In genomic region chr3:25664810-25665645, GRCh38 we compare ENCODE assay signal across 8 cellular contexts.
A peak's percentile ranks its signal among the peaks of the same experiment; 100 is the strongest.
DNase-seq lines count a peak whose midpoint lies in the region; ATAC-seq lines count a peak whose summit lies in the region.

A gene with protein sequence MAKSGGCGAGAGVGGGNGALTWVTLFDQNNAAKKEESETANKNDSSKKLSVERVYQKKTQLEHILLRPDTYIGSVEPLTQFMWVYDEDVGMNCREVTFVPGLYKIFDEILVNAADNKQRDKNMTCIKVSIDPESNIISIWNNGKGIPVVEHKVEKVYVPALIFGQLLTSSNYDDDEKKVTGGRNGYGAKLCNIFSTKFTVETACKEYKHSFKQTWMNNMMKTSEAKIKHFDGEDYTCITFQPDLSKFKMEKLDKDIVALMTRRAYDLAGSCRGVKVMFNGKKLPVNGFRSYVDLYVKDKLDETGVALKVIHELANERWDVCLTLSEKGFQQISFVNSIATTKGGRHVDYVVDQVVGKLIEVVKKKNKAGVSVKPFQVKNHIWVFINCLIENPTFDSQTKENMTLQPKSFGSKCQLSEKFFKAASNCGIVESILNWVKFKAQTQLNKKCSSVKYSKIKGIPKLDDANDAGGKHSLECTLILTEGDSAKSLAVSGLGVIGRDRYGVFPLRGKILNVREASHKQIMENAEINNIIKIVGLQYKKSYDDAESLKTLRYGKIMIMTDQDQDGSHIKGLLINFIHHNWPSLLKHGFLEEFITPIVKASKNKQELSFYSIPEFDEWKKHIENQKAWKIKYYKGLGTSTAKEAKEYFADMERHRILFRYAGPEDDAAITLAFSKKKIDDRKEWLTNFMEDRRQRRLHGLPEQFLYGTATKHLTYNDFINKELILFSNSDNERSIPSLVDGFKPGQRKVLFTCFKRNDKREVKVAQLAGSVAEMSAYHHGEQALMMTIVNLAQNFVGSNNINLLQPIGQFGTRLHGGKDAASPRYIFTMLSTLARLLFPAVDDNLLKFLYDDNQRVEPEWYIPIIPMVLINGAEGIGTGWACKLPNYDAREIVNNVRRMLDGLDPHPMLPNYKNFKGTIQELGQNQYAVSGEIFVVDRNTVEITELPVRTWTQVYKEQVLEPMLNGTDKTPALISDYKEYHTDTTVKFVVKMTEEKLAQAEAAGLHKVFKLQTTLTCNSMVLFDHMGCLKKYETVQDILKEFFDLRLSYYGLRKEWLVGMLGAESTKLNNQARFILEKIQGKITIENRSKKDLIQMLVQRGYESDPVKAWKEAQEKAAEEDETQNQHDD (N-terminal part only) (minus strand): TSS chr3:25664907. CDS start chr3:25664297, 610 bp downstream.

- H3K27ac ChIP-seq in BLaER1 treated with 17β-estradiol and CSF1 and Interleukin-3, amounts not matched to agents 10 nM and 100 nM = peak within 1 kb of the TSS; percentile 92 to 100 (median 100)

- ATAC-seq in GM19351 (IDR thresholded peaks at IDR 0.05; ENCODE audit: unreplicated experiment) = peak; percentile 78
- peak; percentile 90 for ATAC-seq in HG03521 (IDR thresholded peaks at IDR 0.05; ENCODE audit: unreplicated experiment)

- H3K4me2 ChIP-seq in BLaER1 treated with 17β-estradiol and CSF1 and Interleukin-3, amounts not matched to agents 10 nM and 100 nM = peak within 1 kb of the TSS; percentile 82 to 98 (median 90)

- peaks cover 25 to 38% (median 36%) of the 10 kb centered on the region in 11 experiments; a peak in 21 of 22 replicates for H4K20me1 ChIP-seq in BLaER1 treated with 17β-estradiol and CSF1 and Interleukin-3, amounts not matched to agents 10 nM and 100 nM

- DNase-seq in NCI-H748 (lab: John Stamatoyannopoulos, UW; ENCODE audit: unreplicated experiment) = peak; percentile 92
- DNase-seq in activated CD4-positive, alpha-beta T cell treated with anti-CD3 and anti-CD28 coated beads, Interleukin-2, amount 50 U/mL, for 24 hours (ENCODE audit: low read depth in 1 of 2, low spot score in 1 of 2) = peak; percentile 83 to 93
- DNase-seq in dedifferentiated amniotic fluid mesenchymal stem cell (ENCODE audit: extremely low spot score) = peak; percentile 95
- DNase-seq in left kidney (ENCODE audit: low read depth, low spot score) = peak; percentile 99
- DNase-seq in stimulated activated CD4-positive, alpha-beta T cell treated with anti-CD3 and anti-CD28 coated beads, Interleukin-2, amount 100 ng/mL, for 24 hours = peak; percentile 92 to 94

- H3K9me3 ChIP-seq in BLaER1 treated with 17β-estradiol and CSF1 and Interleukin-3, amounts not matched to agents 10 nM and 100 nM (replicated peaks in 1 of 11) = no peaks in the 10 kb centered on the region

- H3K27me3 ChIP-seq in BLaER1 treated with 17β-estradiol and CSF1 and Interleukin-3, amounts not matched to agents 10 nM and 100 nM = no peaks in the 10 kb centered on the region

- H3K9ac ChIP-seq in BLaER1 treated with 17β-estradiol and CSF1 and Interleukin-3, amounts not matched to agents 10 nM and 100 nM = peak within 1 kb of the TSS; percentile 98 to 100 (median 99)

- peak within 1 kb of the TSS; percentile 82 to 98 (median 94) for H3K4me3 ChIP-seq in BLaER1 treated with 17β-estradiol and CSF1 and Interleukin-3, amounts not matched to agents 10 nM and 100 nM

- H3K36me3 ChIP-seq in BLaER1 treated with 17β-estradiol and CSF1 and Interleukin-3, amounts not matched to agents 10 nM and 100 nM = peaks cover 0 to 29% (median 0%) of the 10 kb centered on the region in 11 experiments; a peak in 6 of 22 replicates

- H3K4me1 ChIP-seq in BLaER1 treated with 17β-estradiol and CSF1 and Interleukin-3, amounts not matched to agents 10 nM and 100 nM = peaks cover 28 to 50% (median 45%) of the 10 kb centered on the region in 10 experiments

Comparison
In these comparisons a context has a peak if more than half of its experiments do, and no peak if none do; other contexts are left out.
1. Peak in every context shown above with its lines: DNase-seq, ATAC-seq, H3K4me3 ChIP-seq and H3K27ac ChIP-seq.